Comparison of ENCODE assay signal across 23 cellular contexts in the genomic region with DNA sequence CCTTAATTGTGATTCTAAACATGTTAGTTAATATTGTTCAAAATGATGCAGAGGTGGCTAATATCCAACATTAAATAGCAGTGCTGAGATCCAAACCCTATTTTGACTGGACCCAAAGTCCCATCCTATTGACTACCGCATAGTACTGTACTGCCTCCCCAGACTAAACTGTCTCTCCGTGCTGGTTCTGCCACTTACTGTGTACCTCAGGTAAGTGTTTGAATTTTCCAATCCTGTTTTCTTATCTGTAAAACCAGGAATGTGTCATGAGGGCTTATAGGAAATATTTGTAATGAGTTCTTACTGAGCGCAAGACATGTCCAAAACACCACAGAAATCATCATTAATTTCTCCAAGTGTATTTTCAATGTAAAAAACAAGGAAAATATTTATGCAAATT.
"Had no signal": no experiment of that assay in that cellular context is flagged by ENCODE, and none has a peak within 500 bp of the region (broad histone marks: within the 10 kb centered on the region; RNA-seq: fewer than 3 reads in every experiment).

No MANE protein-coding gene starts in this region.

- H3K27me3 ChIP-seq: esophagus squamous epithelium, neutrophil, pancreas, right lobe of liver, transverse colon had no signal

- H3K27ac ChIP-seq: coronary artery, esophagus squamous epithelium, neutrophil, pancreas, right lobe of liver, thoracic aorta, transverse colon had no signal

- H3K4me3 Mint-ChIP-seq: naive B cell; natural killer cell treated with Interleukin-12 subunit alpha and Interleukin-12 subunit beta and Interleukin-15 and Interleukin-18, amount 100 ng/mL, for 72 hours; neural crest cell; stimulated activated naive B cell treated with anti-CD40 and anti-IgM and Interleukin-4, amounts not matched to agents 10 μg/mL and 1 μg/mL and 100 μg/mL, for 72 hours; stimulated activated naive CD8-positive, alpha-beta T cell treated with anti-CD3 and anti-CD28 coated beads, Interleukin-15, Interleukin-2, amounts not matched to agents 100 ng/mL and 50 ng/mL, for 24 hours had no signal

- H3K36me3 Mint-ChIP-seq: naive B cell; natural killer cell treated with Interleukin-12 subunit alpha and Interleukin-12 subunit beta and Interleukin-15 and Interleukin-18, amount 100 ng/mL, for 72 hours; stimulated activated naive B cell treated with anti-CD40 and anti-IgM and Interleukin-4, amounts not matched to agents 10 μg/mL and 1 μg/mL and 100 μg/mL, for 72 hours had no signal

- H3K27ac Mint-ChIP-seq: naive B cell; natural killer cell treated with Interleukin-12 subunit alpha and Interleukin-12 subunit beta and Interleukin-15 and Interleukin-18, amount 100 ng/mL, for 72 hours; progenitor cell of endocrine pancreas; stimulated activated naive B cell treated with anti-CD40 and anti-IgM and Interleukin-4, amounts not matched to agents 10 μg/mL and 1 μg/mL and 100 μg/mL, for 72 hours; stimulated activated naive CD8-positive, alpha-beta T cell treated with anti-CD3 and anti-CD28 coated beads, Interleukin-15, Interleukin-2, amounts not matched to agents 100 ng/mL and 50 ng/mL, for 24 hours had no signal

- H3K9me3 Mint-ChIP-seq: naive B cell; natural killer cell treated with Interleukin-12 subunit alpha and Interleukin-12 subunit beta and Interleukin-15 and Interleukin-18, amount 100 ng/mL, for 72 hours; neural crest cell; stimulated activated naive B cell treated with anti-CD40 and anti-IgM and Interleukin-4, amounts not matched to agents 10 μg/mL and 1 μg/mL and 100 μg/mL, for 72 hours; stimulated activated naive CD8-positive, alpha-beta T cell treated with anti-CD3 and anti-CD28 coated beads, Interleukin-15, Interleukin-2, amounts not matched to agents 100 ng/mL and 50 ng/mL, for 24 hours had no signal

- H3K27me3 Mint-ChIP-seq: progenitor cell of endocrine pancreas; stimulated activated naive CD8-positive, alpha-beta T cell treated with anti-CD3 and anti-CD28 coated beads, Interleukin-15, Interleukin-2, amounts not matched to agents 100 ng/mL and 50 ng/mL, for 24 hours had no signal

- FAIRE-seq: keratinocyte, pancreas had no signal

- ATAC-seq: natural killer cell treated with Interleukin-12 subunit alpha and Interleukin-12 subunit beta and Interleukin-15 and Interleukin-18, amount 100 ng/mL, for 72 hours; pancreas; right lobe of liver; stimulated activated naive B cell treated with anti-CD40 and anti-IgM and Interleukin-4, amounts not matched to agents 10 μg/mL and 1 μg/mL and 100 μg/mL, for 72 hours had no signal

- H3K4me1 ChIP-seq: esophagus squamous epithelium, pancreas, right lobe of liver, transverse colon had no signal

- H3K9me3 ChIP-seq: esophagus squamous epithelium, neutrophil, pancreas, right lobe of liver, thoracic aorta, transverse colon had no signal

- H3K4me1 Mint-ChIP-seq: neural crest cell had no signal

- H3K36me3 ChIP-seq: esophagus squamous epithelium, neutrophil, pancreas, right lobe of liver, thoracic aorta, transverse colon had no signal

- H3K4me3 ChIP-seq: coronary artery, esophagus squamous epithelium, pancreas, right lobe of liver, thoracic aorta, transverse colon had no signal

- DNase-seq: dermis blood vessel endothelial cell; effector memory CD4-positive, alpha-beta T cell; erythroblast; esophagus squamous epithelium; foreskin melanocyte; glutamatergic neuron; hypothalamus; naive B cell; pancreas; right lobe of liver; small intestine; stimulated activated CD4-positive, alpha-beta T cell treated with anti-CD3 and anti-CD28 coated beads, Interleukin-15, amount 100 ng/mL, for 24 hours; stimulated activated CD4-positive, alpha-beta T cell treated with anti-CD3 and anti-CD28 coated beads, Interleukin-2, amount 100 ng/mL, for 48 hours; stimulated activated naive B cell treated with anti-CD40 and anti-IgM and Interleukin-4, amounts not matched to agents 10 μg/mL and 1 μg/mL and 100 μg/mL, for 72 hours; transverse colon had no signal
